Comparison of ENCODE assay signal across 8 cellular contexts in the genomic region with DNA sequence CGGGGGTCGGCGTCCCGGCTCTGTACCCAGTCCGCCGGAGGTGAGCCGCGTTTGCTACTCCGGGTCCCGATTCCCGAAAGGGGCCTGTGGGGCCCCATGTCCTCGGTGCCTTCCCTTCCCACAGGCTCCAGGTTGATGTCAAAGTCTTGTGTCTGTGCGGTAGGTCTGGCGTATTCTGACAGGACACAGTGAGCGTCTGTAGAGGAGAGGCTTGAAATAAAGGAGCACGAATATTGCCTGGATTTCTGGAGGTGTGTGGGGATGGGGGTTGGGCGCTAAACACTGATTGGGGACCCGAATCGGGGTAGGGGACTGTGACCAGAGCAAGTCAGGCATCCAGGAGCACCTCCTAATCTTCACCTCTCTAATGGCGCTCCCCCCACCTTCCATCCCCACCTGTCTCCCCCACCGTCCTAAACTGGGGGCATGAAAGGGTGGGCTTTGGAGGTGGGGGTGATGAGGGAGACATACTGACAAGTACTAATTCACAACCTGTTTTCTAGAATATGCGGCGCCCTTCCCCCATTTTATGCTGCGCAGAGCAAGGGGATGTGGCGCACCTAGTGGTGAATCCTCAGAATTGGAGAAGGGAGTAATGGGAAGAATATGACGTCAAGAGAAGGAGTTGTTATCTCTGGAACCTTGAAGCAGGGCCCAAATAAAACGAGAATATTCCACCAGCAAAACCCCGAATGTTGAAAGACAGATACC. TPM values are rescaled to one million over a fixed set of nuclear protein-coding genes. Genes with fewer than 3 reads are reported as not detected.
DNase-seq lines count a peak whose midpoint lies in the region; ATAC-seq and TF ChIP-seq lines count a peak whose summit lies in the region.

No MANE protein-coding gene starts in this region.

- H3K4me1 Mint-ChIP-seq in WTC11, result peaks cover 10% of the 10 kb centered on the region

- no peaks in the 10 kb centered on the region for H3K9me3 Mint-ChIP-seq in WTC11

- no peak overlapping the region for H2BK12ac ChIP-seq in mesenchymal stem cell (ENCODE audit: low read length in 2 of 2)

- H3K18ac ChIP-seq in mesenchymal stem cell (ENCODE audit: low read depth in 1 of 2, low read length in 2 of 2), result peak overlapping the region; percentile 2 to 33

- H3K4me1 ChIP-seq in mesenchymal stem cell (ENCODE audit: control insufficient read depth, insufficient read depth, low read depth, low read length) (peaks cover 2% of the 10 kb centered on the region), thoracic aorta (ENCODE audit: control insufficient read depth in 1 of 2, low read depth in 2 of 2) (peaks cover 0 to 5% of the 10 kb centered on the region in 2 donors)

- DNase-seq in EH (ENCODE audit: low read depth) (peak; percentile 53), WTC11 (ENCODE audit: low spot score) (peak; percentile 35), epithelial cell of prostate (ENCODE audit: low read depth, low spot score) (no peak), mesenchymal stem cell (peak; percentile 66), thoracic aorta (ENCODE audit: low spot score) (no peak)

- no peak overlapping the region for H3K27ac Mint-ChIP-seq in WTC11

- peak overlapping the region; percentile 67 for H2BK15ac ChIP-seq in mesenchymal stem cell (ENCODE audit: low read depth, poor library complexity, severe bottlenecking)

- H3K4me3 ChIP-seq in mesenchymal stem cell (ENCODE audit: insufficient read depth in 1 of 2, low read depth in 1 of 2, low read length in 2 of 2) (peak overlapping the region; percentile 79 to 84), thoracic aorta (peak overlapping the region; percentile 82)

- POLR2A ChIA-PET in WTC11 (lab: Charles Lee), result no interaction called here

- H3K36me3 ChIP-seq in mesenchymal stem cell (ENCODE audit: control insufficient read depth in 1 of 2, insufficient read depth in 2 of 2, low read depth in 1 of 2, low read length in 2 of 2) (peaks cover 5 to 16% of the 10 kb centered on the region in 2 experiments), thoracic aorta (no peaks in the 10 kb centered on the region)

- 11% methylated on average over 5 of the region's 28 CpGs for WGBS in mesenchymal stem cell

- CTCF ChIA-PET in WTC11 (lab: Charles Lee), result no interaction called here

- 0 out of 2 replicates have a peak, but pooled peaks cover 5% of the 10 kb centered on the region for H3K36me3 Mint-ChIP-seq in WTC11

- no peak overlapping the region for H3K4ac ChIP-seq in mesenchymal stem cell (ENCODE audit: low read depth in 1 of 2, low read length in 2 of 2)

- peaks cover 26% of the 10 kb centered on the region for H3K27me3 Mint-ChIP-seq in WTC11 (ENCODE audit: low read depth)

- peak overlapping the region; percentile 80 for H3K4me2 ChIP-seq in mesenchymal stem cell (ENCODE audit: low read length, poor library complexity, severe bottlenecking)

- peak overlapping the region; percentile 39 for H2AFZ ChIP-seq in mesenchymal stem cell (ENCODE audit: low read depth, low read length)

- ATAC-seq in WTC11, result peak; percentile 57
- peak; percentile 88 for ATAC-seq in thoracic aorta (ENCODE audit: insufficient number of reproducible peaks, low FRiP score, low read depth)
- no peak for ATAC-seq in HG03196 (IDR thresholded peaks at IDR 0.05; ENCODE audit: unreplicated experiment)
- no peak for ATAC-seq in HG03521 (IDR thresholded peaks at IDR 0.05; ENCODE audit: unreplicated experiment)

- H3K79me1 ChIP-seq in mesenchymal stem cell (replicated peaks; ENCODE audit: low read length, poor library complexity, severe bottlenecking), result peaks cover 16% of the 10 kb centered on the region

- H2AK5ac ChIP-seq in mesenchymal stem cell (ENCODE audit: low read length, severe bottlenecking), result no peak overlapping the region

- no peak overlapping the region for H2BK120ac ChIP-seq in mesenchymal stem cell (ENCODE audit: low read depth, low read length)

- peak overlapping the region; percentile 87 for H3K4me3 Mint-ChIP-seq in WTC11

- no peak overlapping the region for H4K8ac ChIP-seq in mesenchymal stem cell (ENCODE audit: low read length)

- peaks cover 0 to 4% of the 10 kb centered on the region in 2 experiments for H3K27me3 ChIP-seq in mesenchymal stem cell (ENCODE audit: control insufficient read depth in 1 of 2, insufficient read depth in 1 of 2, low read length in 2 of 2)
- H3K27me3 ChIP-seq in thoracic aorta (replicated peaks; ENCODE audit: insufficient read depth), result no peaks in the 10 kb centered on the region

- no peak overlapping the region for H4K91ac ChIP-seq in mesenchymal stem cell (ENCODE audit: low read length)

- H3K27ac ChIP-seq in epithelial cell of prostate (peak overlapping the region; percentile 17), mesenchymal stem cell (ENCODE audit: low read length, poor library complexity, severe bottlenecking) (no peak overlapping the region), thoracic aorta (peak overlapping the region; percentile 76 to 77)

- H3K23ac ChIP-seq in mesenchymal stem cell (ENCODE audit: low read length in 2 of 2), result no peak overlapping the region

- peak overlapping the region in 1 of 2 experiments; percentile 57 for H3K14ac ChIP-seq in mesenchymal stem cell (ENCODE audit: low read length in 2 of 2)

- H3K9me3 ChIP-seq in mesenchymal stem cell (ENCODE audit: control insufficient read depth, low read length), result no peaks in the 10 kb centered on the region
- no peaks in the 10 kb centered on the region for H3K9me3 ChIP-seq in thoracic aorta

- no peak overlapping the region for H2BK5ac ChIP-seq in mesenchymal stem cell (ENCODE audit: low read depth, low read length, poor library complexity, severe bottlenecking)

- peak overlapping the region; percentile 93 for H3K9ac ChIP-seq in mesenchymal stem cell (ENCODE audit: low read length)

- TF ChIP-seq CTCF in LNCAP (IDR thresholded peaks at IDR 0.05) (peak; percentile 54), WTC11 (IDR thresholded peaks at IDR 0.05) (0 out of 2 replicates have a peak, but pooled peaks have one; percentile 13), thoracic aorta (IDR thresholded peaks at IDR 0.05) (peak; percentile 43)

TF ChIP-seq in WTC11, 78 proteins besides CTCF, POLR2A, EP300 and RAD21:
- TF ChIP-seq ZNF396 (CRISPR knock-in tag; IDR thresholded peaks at IDR 0.05; ENCODE audit: borderline replicate concordance) (no peak), ZNF281 (CRISPR knock-in tag; IDR thresholded peaks at IDR 0.05) (0 out of 2 replicates have a peak, but pooled peaks have one; percentile 51), FOXK1 (CRISPR knock-in tag; IDR thresholded peaks at IDR 0.05) (no peak)

RNA-seq across cellular contexts. Expression of gene GPRASP2, which starts 0.9 kb away (rescaled TPM):
- total RNA-seq in WTC11 (2021) (18.5 to 20.0 TPM (median 18.9 TPM) in 3 replicates), thoracic aorta (1 to 10 TPM; 4.7 to 8.1 TPM)
- polyA plus RNA-seq in mesenchymal stem cell (2013, experiment 1 of 2), result 4.7 TPM
- polyA plus RNA-seq in mesenchymal stem cell (2013, experiment 2 of 2), result 4.6 TPM

RNA-seq across cellular contexts. Expression of gene GPRASP3, which starts 7.4 kb away (rescaled TPM):
- total RNA-seq in WTC11 (2021) (13.2 to 14.6 TPM (median 13.7 TPM) in 3 replicates), thoracic aorta (1 to 10 TPM; 4.2 to 7.0 TPM)
- polyA plus RNA-seq in mesenchymal stem cell (2013, experiment 1 of 2), result 3.3 TPM
- polyA plus RNA-seq in mesenchymal stem cell (2013, experiment 2 of 2), result 3.3 TPM

Comparison
In these comparisons a context has a peak if more than half of its experiments do, and no peak if none do; other contexts are left out.
1. DNase-seq: peak in EH (single experiment), WTC11 (single experiment) and mesenchymal stem cell (single experiment); none in epithelial cell of prostate (single experiment) and thoracic aorta (single experiment).
2. ATAC-seq: peak in WTC11 (single experiment) and thoracic aorta (single experiment); none in HG03196 (single experiment) and HG03521 (single experiment).
3. Peak in every context shown above with its lines, with median percentiles within 50 percentile points of each other: CTCF ChIP-seq.